ENCODE assay signal across 24 cellular contexts in genomic region chr2:232008907-232009638, GRCh38. TPM values are rescaled to one million over a fixed set of nuclear protein-coding genes. Genes with fewer than 3 reads are reported as not detected.
A peak's percentile ranks its signal among the peaks of the same experiment; 100 is the strongest.
DNase-seq lines count a peak whose midpoint lies in the region; TF ChIP-seq lines count a peak whose summit lies in the region.
"Had no signal": no experiment of that assay in that cellular context is flagged by ENCODE, and none has a peak within 500 bp of the region (broad histone marks: within the 10 kb centered on the region; RNA-seq: fewer than 3 reads in every experiment).

No MANE protein-coding gene starts in this region.

- in situ Hi-C loops in astrocyte of the spinal cord (cut with HindIII; ENCODE audit: low sequenced_read_pairs) = no loop called here

- H3K27ac ChIP-seq in sigmoid colon = no peak overlapping the region
- H3K27ac ChIP-seq: HL-60 had no signal

- DNase-seq in NCI-H510A treated with DMSO at 0.1 percent for 48 hours (lab: John Stamatoyannopoulos, UW) = peak; percentile 65
- DNase-seq in NCI-H510A (lab: John Stamatoyannopoulos, UW) = no peak
- DNase-seq in astrocyte of the spinal cord (ENCODE audit: low read depth, low spot score) = peak; percentile 15
- peak; percentile 28 for DNase-seq in iris pigment epithelial cell (ENCODE audit: low read depth)
- DNase-seq in HEK293T (ENCODE audit: extremely low spot score) = no peak
- DNase-seq in NCI-H2196 treated with DMSO at 0.1 percent for 48 hours (lab: John Stamatoyannopoulos, UW; ENCODE audit: unreplicated experiment) = no peak
- no peak for DNase-seq in SHP77 (lab: John Stamatoyannopoulos, UW)
- DNase-seq in sigmoid colon = no peak
- DNase-seq: 8988T; activated naive CD4-positive, alpha-beta T cell treated with anti-CD3 and anti-CD28 coated beads for 36 hours; activated T-cell treated with anti-CD3 and anti-CD28 coated beads, Interleukin-2, amount 50 U/mL, for 4 hours; BE2C; erythroblast; left cardiac atrium; MG63; naive B cell; NCI-H1436; NCI-H526 treated with DMSO at 0.1 percent for 48 hours; occipital lobe; retina; stimulated activated CD4-positive, alpha-beta T cell treated with anti-CD3 and anti-CD28 coated beads, Interleukin-4, amount 100 ng/mL, for 4 hours; stimulated activated naive CD8-positive, alpha-beta T cell treated with anti-CD3 and anti-CD28 coated beads, Interleukin-15, Interleukin-2, amounts not matched to agents 100 U/mL and 50 U/mL, for 24 hours; thyroid gland had no signal

- no peaks in the 10 kb centered on the region for H3K9me3 ChIP-seq in sigmoid colon
- H3K9me3 ChIP-seq: BE2C, MG63, thyroid gland had no signal

- TF ChIP-seq CTCF in astrocyte of the spinal cord (IDR thresholded peaks at IDR 0.05; ENCODE audit: low read depth, low read length) = no peak
- TF ChIP-seq CTCF in sigmoid colon (IDR thresholded peaks at IDR 0.05) = no peak

- TF ChIP-seq POLR2A in sigmoid colon (IDR thresholded peaks at IDR 0.05) = no peak

- CTCF ChIA-PET in HEK293T (lab: Yijun Ruan, JAX) = no interaction called here

- no peaks in the 10 kb centered on the region for H3K27me3 ChIP-seq in sigmoid colon
- H3K27me3 ChIP-seq: BE2C, MG63, thyroid gland had no signal

- no peaks in the 10 kb centered on the region for H3K36me3 ChIP-seq in sigmoid colon
- H3K36me3 ChIP-seq: BE2C, MG63, thyroid gland had no signal

- WGBS in sigmoid colon, 2 donors = 87 to 93% methylated on average over 4 of the region's 4 CpGs

- intact Hi-C loops in sigmoid colon (cut with DNase I) = no loop called here

- H3K4me1 ChIP-seq in sigmoid colon = peaks cover 0 to 19% (median 9%) of the 10 kb centered on the region in 4 donors

- no peak for TF ChIP-seq EP300 in sigmoid colon (IDR thresholded peaks at IDR 0.05)

- H3K4me3 ChIP-seq in astrocyte of the spinal cord (ENCODE audit: low read depth, low read length) = no peak overlapping the region
- no peak overlapping the region for H3K4me3 ChIP-seq in sigmoid colon
- H3K4me3 ChIP-seq: MG63, thyroid gland had no signal

- POLR2A ChIA-PET in HEK293T (lab: Yijun Ruan, JAX) = interaction anchor here (1.4 kb wide), 1 partner anchor 14 kb away, joined by 3 read pairs; no protein-coding TSS in a partner anchor

TF ChIP-seq in HEK293T, 16 proteins besides CTCF, POLR2A, EP300 and RAD21:
- no peak for TF ChIP-seq LEF1 (IDR thresholded peaks at IDR 0.05; ENCODE audit: borderline replicate concordance)
- no peak for TF ChIP-seq SP1 (IDR thresholded peaks at IDR 0.05)
- no peak for TF ChIP-seq ELF4 (IDR thresholded peaks at IDR 0.05)
- no peak for TF ChIP-seq ZNF384 (IDR thresholded peaks at IDR 0.05)
- no peak for TF ChIP-seq NFRKB (IDR thresholded peaks at IDR 0.05)
- TF ChIP-seq BHLHE40 (IDR thresholded peaks at IDR 0.05; ENCODE audit: borderline replicate concordance) = no peak
- no peak for TF ChIP-seq FOXA1 (IDR thresholded peaks at IDR 0.05)
- TF ChIP-seq PKNOX1 (IDR thresholded peaks at IDR 0.05) = no peak
- TF ChIP-seq ARNT (IDR thresholded peaks at IDR 0.05) = no peak
TF ChIP-seq in HEK293T: peak in this region for 0.

RNA-seq across cellular contexts. Expression of gene DIS3L2, which starts 47.6 kb away (rescaled TPM):
- total RNA-seq in sigmoid colon = 10 to 100 TPM; 22.5 to 37.9 (median 30.8) TPM
- 10 to 100 TPM in 1 of 3 donors, 1 to 10 TPM in 2; 8.8 to 17.5 (median 9.0) TPM for polyA plus RNA-seq in sigmoid colon

Comparison
In these comparisons a context has a peak if more than half of its experiments do, and no peak if none do; other contexts are left out.
1. DNase-seq: peak in NCI-H510A treated with DMSO at 0.1 percent for 48 hours (single experiment), astrocyte of the spinal cord (single experiment) and iris pigment epithelial cell (single experiment); none in NCI-H510A (single experiment), HEK293T (single experiment), NCI-H2196 treated with DMSO at 0.1 percent for 48 hours (single experiment), SHP77 (0 of 2) and sigmoid colon (single experiment).